In the genomic region with DNA sequence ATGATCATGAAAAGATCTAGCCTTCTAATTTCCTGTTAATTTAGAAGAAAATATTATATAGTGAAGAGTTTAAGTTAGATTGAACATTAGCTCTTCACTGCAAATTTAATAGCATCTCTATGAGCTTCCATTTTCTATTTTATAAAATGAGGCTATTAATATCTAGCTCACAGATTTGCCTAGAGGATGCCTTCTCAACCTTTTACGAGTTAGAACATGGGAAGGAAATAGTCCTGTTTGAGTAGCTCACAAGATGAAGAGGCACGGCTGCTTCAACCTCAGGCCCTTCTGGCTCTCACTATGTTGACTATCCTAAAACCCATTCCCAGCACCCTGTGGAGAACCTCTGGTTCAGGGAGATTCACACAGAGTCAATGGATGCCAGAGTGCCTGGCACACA, we compare ENCODE assay signal across 19 cellular contexts.
"Had no signal": no experiment of that assay in that cellular context is flagged by ENCODE, and none has a peak within 500 bp of the region (broad histone marks: within the 10 kb centered on the region; RNA-seq: fewer than 3 reads in every experiment).

No MANE protein-coding gene starts in this region.

- H3K9ac ChIP-seq: parathyroid adenoma had no signal

- H3K4me3 Mint-ChIP-seq: naive thymus-derived CD8-positive, alpha-beta T cell; nephron progenitor cell; stimulated activated effector memory CD8-positive, alpha-beta T cell treated with anti-CD3 and anti-CD28 coated beads, Interleukin-12 subunit alpha, Interleukin-12 subunit beta, amount 100 ng/mL, for 72 hours had no signal

- H3K4me3 ChIP-seq: dorsolateral prefrontal cortex, lower lobe of right lung, right atrium auricular region, sigmoid colon, stomach, thyroid gland, vagina had no signal

- H3K36me3 Mint-ChIP-seq: naive thymus-derived CD8-positive, alpha-beta T cell; stimulated activated effector memory CD8-positive, alpha-beta T cell treated with anti-CD3 and anti-CD28 coated beads, Interleukin-12 subunit alpha, Interleukin-12 subunit beta, amount 100 ng/mL, for 72 hours had no signal

- H3K36me3 ChIP-seq: lower lobe of right lung, neutrophil, right atrium auricular region, sigmoid colon, stomach, thyroid gland, vagina had no signal

- H3K79me2 ChIP-seq: parathyroid adenoma had no signal

- H3K27ac ChIP-seq: dorsolateral prefrontal cortex, lower lobe of right lung, neutrophil, parathyroid adenoma, right atrium auricular region, sigmoid colon, stomach, thyroid gland, vagina had no signal

- H3K4me1 ChIP-seq: lower lobe of right lung, parathyroid adenoma, sigmoid colon, stomach, thyroid gland, vagina had no signal

- H3K27ac Mint-ChIP-seq: naive thymus-derived CD8-positive, alpha-beta T cell; nephron progenitor cell; progenitor cell of endocrine pancreas; stimulated activated effector memory CD8-positive, alpha-beta T cell treated with anti-CD3 and anti-CD28 coated beads, Interleukin-12 subunit alpha, Interleukin-12 subunit beta, amount 100 ng/mL, for 72 hours had no signal

- H2AFZ ChIP-seq: parathyroid adenoma had no signal

- H3K27me3 ChIP-seq: dorsolateral prefrontal cortex, neutrophil, right atrium auricular region, sigmoid colon, stomach, thyroid gland, vagina had no signal

- DNase-seq: dorsolateral prefrontal cortex; effector CD4-positive, alpha-beta T cell; left ventricle myocardium superior; lower lobe of right lung; naive thymus-derived CD8-positive, alpha-beta T cell; nephron progenitor cell; sigmoid colon; stimulated activated CD4-positive, alpha-beta T cell treated with anti-CD3 and anti-CD28 coated beads, Interleukin-2, amount 100 ng/mL, for 24 hours; stimulated activated CD4-positive, alpha-beta T cell treated with anti-CD3 and anti-CD28 coated beads, Interleukin-4, amount 100 ng/mL, for 24 hours; stimulated activated naive CD4-positive, alpha-beta T cell treated with Interleukin-2 at 50 U/mL for 16 hours; stomach; thyroid gland; trophoblast cell had no signal

- H3K9me3 ChIP-seq: lower lobe of right lung, neutrophil, right atrium auricular region, sigmoid colon, stomach, thyroid gland, vagina had no signal

- H3K4me1 Mint-ChIP-seq: naive thymus-derived CD8-positive, alpha-beta T cell; nephron progenitor cell; stimulated activated effector memory CD8-positive, alpha-beta T cell treated with anti-CD3 and anti-CD28 coated beads, Interleukin-12 subunit alpha, Interleukin-12 subunit beta, amount 100 ng/mL, for 72 hours had no signal

- ATAC-seq: left ventricle myocardium superior; lower lobe of right lung; naive thymus-derived CD8-positive, alpha-beta T cell; stimulated activated effector memory CD8-positive, alpha-beta T cell treated with anti-CD3 and anti-CD28 coated beads, Interleukin-12 subunit alpha, Interleukin-12 subunit beta, amount 100 ng/mL, for 72 hours had no signal
